ENCODE assay signal across 6 cellular contexts in genomic region chr1:2880812-2881295, GRCh38.
"Had no signal": no experiment of that assay in that cellular context is flagged by ENCODE, and none has a peak within 500 bp of the region (broad histone marks: within the 10 kb centered on the region; RNA-seq: fewer than 3 reads in every experiment).

No MANE protein-coding gene starts in this region.

- H3K4me2 ChIP-seq: GM23338 had no signal

- ATAC-seq: GM23338 had no signal

- DNase-seq: H9, HCEC 1CT had no signal

- H3K4me3 ChIP-seq: GM23338 had no signal

- H2AFZ ChIP-seq: GM23338 had no signal

- FAIRE-seq: H1, H54, HTR-8/SVneo had no signal
